Comparison of ENCODE assay signal across 11 cellular contexts in the genomic region with DNA sequence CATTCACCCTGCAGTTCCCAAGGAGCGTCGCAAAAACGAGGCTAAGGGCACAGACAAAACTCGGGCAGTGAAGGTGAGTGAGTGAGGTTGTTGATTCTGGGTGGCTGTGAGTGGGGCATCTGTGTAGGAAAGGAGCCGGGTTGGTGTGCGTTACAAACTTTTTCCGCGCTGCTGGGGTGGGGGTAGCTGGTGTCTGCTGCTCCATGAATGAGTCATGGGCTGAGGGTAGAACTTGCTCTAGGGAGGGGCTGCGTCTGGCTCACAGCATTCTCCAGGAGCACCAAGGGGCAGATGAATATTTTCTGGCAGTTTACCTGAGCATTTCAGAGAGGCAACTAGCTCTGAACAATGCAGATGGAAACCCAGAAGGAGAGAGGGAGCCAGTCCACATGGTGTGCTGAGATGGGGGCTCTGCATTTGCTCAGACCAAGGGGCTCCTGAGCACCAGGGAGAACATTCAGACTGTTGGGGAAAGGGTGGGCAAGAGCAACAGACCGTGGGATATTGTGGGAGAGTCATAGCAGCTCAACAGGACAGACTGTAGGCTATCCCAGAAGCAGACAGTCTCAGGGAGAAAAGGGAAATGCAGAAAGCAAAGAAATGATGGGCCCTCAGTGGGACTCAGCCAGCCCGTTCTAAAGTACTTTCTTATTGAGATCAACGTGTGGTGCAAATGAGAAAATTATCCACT. TPM values are rescaled to one million over a fixed set of nuclear protein-coding genes. Genes with fewer than 3 reads are reported as not detected.
DNase-seq lines count a peak whose midpoint lies in the region; ATAC-seq lines count a peak whose summit lies in the region.
"Had no signal": no experiment of that assay in that cellular context is flagged by ENCODE, and none has a peak within 500 bp of the region (broad histone marks: within the 10 kb centered on the region; RNA-seq: fewer than 3 reads in every experiment).

No MANE protein-coding gene starts in this region.

- no peak overlapping the region for H2BK120ac ChIP-seq in mesenchymal stem cell (ENCODE audit: low read depth, low read length)
- no peak overlapping the region for H2BK120ac ChIP-seq in neuronal stem cell (ENCODE audit: low read depth, low read length)

- WGBS in mesenchymal stem cell = 40% methylated on average over 12 of the region's 12 CpGs
- no CpG with 5 or more reads among the region's 12 CpGs for WGBS in neuronal stem cell (ENCODE audit: extremely low coverage in 2 of 2, insufficient read length in 2 of 2, insufficient replicate concordance in 1 of 2), 2 donors

- H2BK12ac ChIP-seq in mesenchymal stem cell (ENCODE audit: low read length in 2 of 2) (no peak overlapping the region), neuronal stem cell (ENCODE audit: low read length) (no peak overlapping the region)

- H2BK15ac ChIP-seq in mesenchymal stem cell (ENCODE audit: low read depth, poor library complexity, severe bottlenecking) (no peak overlapping the region), neuronal stem cell (ENCODE audit: low read length) (no peak overlapping the region)

- H4K91ac ChIP-seq in mesenchymal stem cell (ENCODE audit: low read length) (no peak overlapping the region), neuronal stem cell (ENCODE audit: low read depth, low read length, poor library complexity) (no peak overlapping the region)

- no peak overlapping the region for H3K4ac ChIP-seq in mesenchymal stem cell (ENCODE audit: low read depth in 1 of 2, low read length in 2 of 2)
- no peak overlapping the region for H3K4ac ChIP-seq in neuronal stem cell (ENCODE audit: low read length)

- no peak overlapping the region for H4K8ac ChIP-seq in mesenchymal stem cell (ENCODE audit: low read length)
- H4K8ac ChIP-seq in neuronal stem cell (ENCODE audit: low read depth, low read length) = no peak overlapping the region

- H3K79me1 ChIP-seq in mesenchymal stem cell (replicated peaks; ENCODE audit: low read length, poor library complexity, severe bottlenecking) (no peaks in the 10 kb centered on the region), neuronal stem cell (ENCODE audit: low read depth, low read length) (no peaks in the 10 kb centered on the region)

- no peaks in the 10 kb centered on the region for H3K27me3 ChIP-seq in mesenchymal stem cell (ENCODE audit: control insufficient read depth in 1 of 2, insufficient read depth in 1 of 2, low read length in 2 of 2)
- H3K27me3 ChIP-seq in neuronal stem cell (ENCODE audit: control insufficient read depth in 3 of 3, insufficient read depth in 3 of 3, low read depth in 1 of 3, low read length in 3 of 3) = no peaks in the 10 kb centered on the region

- no peak overlapping the region for H3K14ac ChIP-seq in mesenchymal stem cell (ENCODE audit: low read length in 2 of 2)
- no peak overlapping the region for H3K14ac ChIP-seq in neuronal stem cell (ENCODE audit: low read length)

- no peaks in the 10 kb centered on the region for H3K27me3 Mint-ChIP-seq in activated CD4-positive, alpha-beta T cell treated with anti-CD3 and anti-CD28 coated beads, Interleukin-2, amount 10 ng/mL, durations not matched to agents 24 days and 14 days
- no peaks in the 10 kb centered on the region for H3K27me3 Mint-ChIP-seq in stimulated activated naive CD8-positive, alpha-beta T cell treated with anti-CD3 and anti-CD28 coated beads, Interleukin-15, amount 100 ng/mL, for 72 hours

- no peak overlapping the region for H3K4me3 Mint-ChIP-seq in activated CD4-positive, alpha-beta T cell treated with anti-CD3 and anti-CD28 coated beads, Interleukin-2, amount 10 ng/mL, durations not matched to agents 24 days and 14 days
- H3K4me3 Mint-ChIP-seq in stimulated activated naive CD8-positive, alpha-beta T cell treated with anti-CD3 and anti-CD28 coated beads, Interleukin-15, amount 100 ng/mL, for 72 hours = no peak overlapping the region

- H3K23ac ChIP-seq in mesenchymal stem cell (ENCODE audit: low read length in 2 of 2) = no peak overlapping the region
- H3K23ac ChIP-seq in neuronal stem cell (ENCODE audit: low read depth, low read length, poor library complexity) = no peak overlapping the region

- DNase-seq in activated CD4-positive, alpha-beta T cell treated with anti-CD3 and anti-CD28 coated beads for 24 hours (ENCODE audit: low read depth in 2 of 2) = peak; percentile 23 to 37
- no peak for DNase-seq in activated CD4-positive, alpha-beta T cell treated with anti-CD3 and anti-CD28 coated beads, Interleukin-2, amount 10 ng/mL, durations not matched to agents 24 days and 14 days
- DNase-seq in activated naive CD4-positive, alpha-beta T cell treated with anti-CD3 and anti-CD28 coated beads, Interleukin-2, amount 50 U/mL, for 72 hours (ENCODE audit: low spot score in 2 of 2) = peak; percentile 11 to 33
- DNase-seq in mesenchymal stem cell = peak; percentile 77
- DNase-seq in stimulated activated naive CD8-positive, alpha-beta T cell treated with anti-CD3 and anti-CD28 coated beads, Interleukin-15, amount 100 ng/mL, for 72 hours = peak in 1 of 2 donors; percentile 17
- no peak for DNase-seq in neuronal stem cell (ENCODE audit: low spot score)
- DNase-seq: left cardiac atrium, NCI-H1092 treated with DMSO at 0.1 percent for 48 hours had no signal

- H3K18ac ChIP-seq in mesenchymal stem cell (ENCODE audit: low read depth in 1 of 2, low read length in 2 of 2) = no peak overlapping the region
- H3K18ac ChIP-seq in neuronal stem cell (ENCODE audit: low read length) = no peak overlapping the region

- H3K4me3 ChIP-seq in mesenchymal stem cell (ENCODE audit: insufficient read depth in 1 of 2, low read depth in 1 of 2, low read length in 2 of 2) (no peak overlapping the region), neuronal stem cell (ENCODE audit: low read length in 2 of 2) (no peak overlapping the region)

- H3K4me1 ChIP-seq in mesenchymal stem cell (ENCODE audit: control insufficient read depth, insufficient read depth, low read depth, low read length) = peaks cover 15% of the 10 kb centered on the region
- H3K4me1 ChIP-seq in neuronal stem cell (ENCODE audit: control insufficient read depth in 2 of 2, insufficient read depth in 1 of 2, low read depth in 1 of 2, low read length in 2 of 2) = peaks cover 0 to 2% of the 10 kb centered on the region in 2 donors

- intact Hi-C loops in activated CD4-positive, alpha-beta T cell treated with anti-CD3 and anti-CD28 coated beads, Interleukin-2, amount 10 ng/mL, durations not matched to agents 24 days and 14 days (cut with micrococcal nuclease) = no loop called here

- ATAC-seq in activated naive CD4-positive, alpha-beta T cell treated with anti-CD3 and anti-CD28 coated beads, Interleukin-2, amount 50 U/mL, for 72 hours = peak; percentile 48 to 88
- ATAC-seq in stimulated activated naive CD8-positive, alpha-beta T cell treated with anti-CD3 and anti-CD28 coated beads, Interleukin-15, amount 100 ng/mL, for 72 hours = peak; percentile 65
- ATAC-seq in HG02571 (IDR thresholded peaks at IDR 0.05; ENCODE audit: unreplicated experiment) (no peak), HG03354 (IDR thresholded peaks at IDR 0.05; ENCODE audit: poor library complexity, severe bottlenecking, unreplicated experiment) (no peak)

- H3K9me3 Mint-ChIP-seq in activated CD4-positive, alpha-beta T cell treated with anti-CD3 and anti-CD28 coated beads, Interleukin-2, amount 10 ng/mL, durations not matched to agents 24 days and 14 days = no peaks in the 10 kb centered on the region
- no peaks in the 10 kb centered on the region for H3K9me3 Mint-ChIP-seq in activated naive CD4-positive, alpha-beta T cell treated with anti-CD3 and anti-CD28 coated beads, Interleukin-2, amount 50 U/mL, for 72 hours
- H3K9me3 Mint-ChIP-seq in stimulated activated naive CD8-positive, alpha-beta T cell treated with anti-CD3 and anti-CD28 coated beads, Interleukin-15, amount 100 ng/mL, for 72 hours = no peaks in the 10 kb centered on the region

- peaks cover 12% of the 10 kb centered on the region for H3K4me1 Mint-ChIP-seq in activated CD4-positive, alpha-beta T cell treated with anti-CD3 and anti-CD28 coated beads, Interleukin-2, amount 10 ng/mL, durations not matched to agents 24 days and 14 days
- H3K4me1 Mint-ChIP-seq in stimulated activated naive CD8-positive, alpha-beta T cell treated with anti-CD3 and anti-CD28 coated beads, Interleukin-15, amount 100 ng/mL, for 72 hours = peaks cover 16% of the 10 kb centered on the region

- H3K4me2 ChIP-seq in mesenchymal stem cell (ENCODE audit: low read length, poor library complexity, severe bottlenecking) = peak overlapping the region; percentile 32
- H3K4me2 ChIP-seq in neuronal stem cell (ENCODE audit: insufficient read depth, low read length, poor library complexity, severe bottlenecking) = no peak overlapping the region

- H3K36me3 ChIP-seq in mesenchymal stem cell (ENCODE audit: control insufficient read depth in 1 of 2, insufficient read depth in 2 of 2, low read depth in 1 of 2, low read length in 2 of 2) (peaks cover 6% of the 10 kb centered on the region in 2 experiments), neuronal stem cell (replicated peaks in 1 of 2; ENCODE audit: control insufficient read depth in 2 of 2, insufficient read depth in 2 of 2, low read length in 2 of 2) (no peaks in the 10 kb centered on the region)

- peak overlapping the region; percentile 82 for H3K27ac ChIP-seq in mesenchymal stem cell (ENCODE audit: low read length, poor library complexity, severe bottlenecking)
- H3K27ac ChIP-seq in neuronal stem cell (replicated peaks; ENCODE audit: low read length) = no peak overlapping the region

- peak overlapping the region; percentile 83 for H2BK5ac ChIP-seq in mesenchymal stem cell (ENCODE audit: low read depth, low read length, poor library complexity, severe bottlenecking)
- no peak overlapping the region for H2BK5ac ChIP-seq in neuronal stem cell (ENCODE audit: low read length)

- H2AFZ ChIP-seq in mesenchymal stem cell (ENCODE audit: low read depth, low read length) = no peak overlapping the region
- no peak overlapping the region for H2AFZ ChIP-seq in neuronal stem cell (ENCODE audit: low read length)

- peaks cover 4% of the 10 kb centered on the region for H3K36me3 Mint-ChIP-seq in activated CD4-positive, alpha-beta T cell treated with anti-CD3 and anti-CD28 coated beads, Interleukin-2, amount 10 ng/mL, durations not matched to agents 24 days and 14 days (ENCODE audit: low read depth)
- no peaks in the 10 kb centered on the region for H3K36me3 Mint-ChIP-seq in activated naive CD4-positive, alpha-beta T cell treated with anti-CD3 and anti-CD28 coated beads, Interleukin-2, amount 50 U/mL, for 72 hours

- H3K9me3 ChIP-seq in mesenchymal stem cell (ENCODE audit: control insufficient read depth, low read length) (no peaks in the 10 kb centered on the region), neuronal stem cell (replicated peaks in 1 of 2; ENCODE audit: control insufficient read depth in 2 of 2, insufficient read depth in 1 of 2, low read depth in 1 of 2, low read length in 2 of 2) (no peaks in the 10 kb centered on the region)

- H3K9ac ChIP-seq in mesenchymal stem cell (ENCODE audit: low read length) (no peak overlapping the region), neuronal stem cell (ENCODE audit: low read depth, low read length, poor library complexity) (no peak overlapping the region)

- H3K27ac Mint-ChIP-seq in activated CD4-positive, alpha-beta T cell treated with anti-CD3 and anti-CD28 coated beads, Interleukin-2, amount 10 ng/mL, durations not matched to agents 24 days and 14 days = no peak overlapping the region
- peak overlapping the region; percentile 2 to 58 for H3K27ac Mint-ChIP-seq in activated naive CD4-positive, alpha-beta T cell treated with anti-CD3 and anti-CD28 coated beads, Interleukin-2, amount 50 U/mL, for 72 hours
- no peak overlapping the region for H3K27ac Mint-ChIP-seq in stimulated activated naive CD8-positive, alpha-beta T cell treated with anti-CD3 and anti-CD28 coated beads, Interleukin-15, amount 100 ng/mL, for 72 hours

- H2AK5ac ChIP-seq in mesenchymal stem cell (ENCODE audit: low read length, severe bottlenecking) (peak overlapping the region; percentile 66), neuronal stem cell (ENCODE audit: low read depth, low read length) (no peak overlapping the region)

RNA-seq across cellular contexts. Expression of a gene that starts 18.8 kb away (rescaled TPM):
- total RNA-seq in activated CD4-positive, alpha-beta T cell treated with anti-CD3 and anti-CD28 coated beads, Interleukin-2, amount 10 ng/mL, durations not matched to agents 24 days and 14 days = not detected in 2 replicates
- not detected for total RNA-seq in activated naive CD4-positive, alpha-beta T cell treated with anti-CD3 and anti-CD28 coated beads, Interleukin-2, amount 50 U/mL, for 72 hours
- not detected for polyA plus RNA-seq in mesenchymal stem cell (2013, experiment 1 of 2)
- polyA plus RNA-seq in mesenchymal stem cell (2013, experiment 2 of 2) = not detected
- not detected for polyA plus RNA-seq in neuronal stem cell (2013, experiment 1 of 2)
- polyA plus RNA-seq in neuronal stem cell (2013, experiment 2 of 2) = not detected
- total RNA-seq: left cardiac atrium had no signal
- polyA plus RNA-seq: thymus had no signal

RNA-seq across cellular contexts. Expression of a gene that starts 29.5 kb away (rescaled TPM):
- total RNA-seq in activated CD4-positive, alpha-beta T cell treated with anti-CD3 and anti-CD28 coated beads, Interleukin-2, amount 10 ng/mL, durations not matched to agents 24 days and 14 days = 8.7 and 9.4 TPM in 2 replicates
- total RNA-seq in activated naive CD4-positive, alpha-beta T cell treated with anti-CD3 and anti-CD28 coated beads, Interleukin-2, amount 50 U/mL, for 72 hours = 10 to 100 TPM; 11.4 to 13.3 TPM
- 4.5 TPM for polyA plus RNA-seq in mesenchymal stem cell (2013, experiment 1 of 2)
- 4.1 TPM for polyA plus RNA-seq in mesenchymal stem cell (2013, experiment 2 of 2)
- 2.5 TPM for polyA plus RNA-seq in neuronal stem cell (2013, experiment 1 of 2)
- polyA plus RNA-seq in neuronal stem cell (2013, experiment 2 of 2) = 2.3 TPM

Comparison
In these comparisons a context has a peak if more than half of its experiments do, and no peak if none do; other contexts are left out.
1. DNase-seq: peak in activated CD4-positive, alpha-beta T cell treated with anti-CD3 and anti-CD28 coated beads for 24 hours (2 of 2), activated naive CD4-positive, alpha-beta T cell treated with anti-CD3 and anti-CD28 coated beads, Interleukin-2, amount 50 U/mL, for 72 hours (2 of 2) and mesenchymal stem cell (single experiment); none in activated CD4-positive, alpha-beta T cell treated with anti-CD3 and anti-CD28 coated beads, Interleukin-2, amount 10 ng/mL, durations not matched to agents 24 days and 14 days (single experiment) and neuronal stem cell (single experiment).
2. H3K27ac Mint-ChIP-seq: peak in activated naive CD4-positive, alpha-beta T cell treated with anti-CD3 and anti-CD28 coated beads, Interleukin-2, amount 50 U/mL, for 72 hours (2 of 2); none in activated CD4-positive, alpha-beta T cell treated with anti-CD3 and anti-CD28 coated beads, Interleukin-2, amount 10 ng/mL, durations not matched to agents 24 days and 14 days (single experiment) and stimulated activated naive CD8-positive, alpha-beta T cell treated with anti-CD3 and anti-CD28 coated beads, Interleukin-15, amount 100 ng/mL, for 72 hours (0 of 2).
3. ATAC-seq: peak in activated naive CD4-positive, alpha-beta T cell treated with anti-CD3 and anti-CD28 coated beads, Interleukin-2, amount 50 U/mL, for 72 hours (2 of 2) and stimulated activated naive CD8-positive, alpha-beta T cell treated with anti-CD3 and anti-CD28 coated beads, Interleukin-15, amount 100 ng/mL, for 72 hours (single experiment); none in HG02571 (single experiment) and HG03354 (single experiment).